Comparison of ENCODE assay signal across 8 cellular contexts in genomic region chr7:36784991-36785940, GRCh38.
DNase-seq lines count a peak whose midpoint lies in the region; ATAC-seq and TF ChIP-seq lines count a peak whose summit lies in the region.

No MANE protein-coding gene starts in this region.

- intact Hi-C loops in left cardiac atrium (cut with DNase I), result no loop called here

- H3K9ac ChIP-seq in DND-41 (ENCODE audit: low read depth, low read length) (peak overlapping the region; percentile 34; the same call in 1 of the 2 replicates), mesenchymal stem cell (ENCODE audit: low read length) (no peak overlapping the region)

- no peaks in the 10 kb centered on the region for H4K20me1 ChIP-seq in DND-41 (ENCODE audit: insufficient read depth, low read length)

- peak overlapping the region; percentile 74 for H2AFZ ChIP-seq in DND-41 (ENCODE audit: low read depth, low read length)
- H2AFZ ChIP-seq in mesenchymal stem cell (ENCODE audit: low read depth, low read length), result no peak overlapping the region

- H3K4me1 ChIP-seq in DND-41 (ENCODE audit: insufficient read depth, low read length) (peaks cover 46% of the 10 kb centered on the region), mesenchymal stem cell (ENCODE audit: control insufficient read depth, insufficient read depth, low read depth, low read length) (no peaks in the 10 kb centered on the region)

- no peak overlapping the region for H4K8ac ChIP-seq in mesenchymal stem cell (ENCODE audit: low read length)

- H3K4me2 ChIP-seq in DND-41 (ENCODE audit: insufficient read depth, low read length) (peak overlapping the region; percentile 50), mesenchymal stem cell (ENCODE audit: low read length, poor library complexity, severe bottlenecking) (no peak overlapping the region)

- H2BK5ac ChIP-seq in mesenchymal stem cell (ENCODE audit: low read depth, low read length, poor library complexity, severe bottlenecking), result no peak overlapping the region

- no peaks in the 10 kb centered on the region for H3K79me1 ChIP-seq in mesenchymal stem cell (replicated peaks; ENCODE audit: low read length, poor library complexity, severe bottlenecking)

- DNase-seq in DND-41 (peak; percentile 90), left cardiac atrium (peak; percentile 41), cerebellar nuclear complex (lab: John Stamatoyannopoulos, UW) (no peak), mesenchymal stem cell (no peak)
- peak; percentile 63 for DNase-seq in activated CD8-positive, alpha-beta memory T cell treated with anti-CD3 and anti-CD28 coated beads, Interleukin-2, amount 50 U/mL, for 4 hours
- DNase-seq in stimulated activated CD8-positive, alpha-beta memory T cell treated with anti-CD3 and anti-CD28 coated beads, Interleukin-15, amount 100 ng/mL, for 1 hour (ENCODE audit: low read depth), result peak; percentile 36

- ATAC-seq in DND-41 (ENCODE audit: insufficient read depth, low read depth) (peak; percentile 99), GM21528 (IDR thresholded peaks at IDR 0.05; ENCODE audit: low FRiP score, unreplicated experiment) (peak; percentile 98), left cardiac atrium (peak; percentile 83 to 92)

- no peak overlapping the region for H3K14ac ChIP-seq in mesenchymal stem cell (ENCODE audit: low read length in 2 of 2)

- peak; percentile 66 for TF ChIP-seq CTCF in DND-41 (IDR thresholded peaks at IDR 0.05; ENCODE audit: borderline replicate concordance, extremely low read depth, low read length, poor library complexity, severe bottlenecking)

- H4K91ac ChIP-seq in mesenchymal stem cell (ENCODE audit: low read length), result no peak overlapping the region

- no peak overlapping the region for H3K18ac ChIP-seq in mesenchymal stem cell (ENCODE audit: low read depth in 1 of 2, low read length in 2 of 2)

- H2AK5ac ChIP-seq in mesenchymal stem cell (ENCODE audit: low read length, severe bottlenecking), result no peak overlapping the region

- peak overlapping the region; percentile 88 for H3K27ac ChIP-seq in DND-41 (ENCODE audit: low read length)
- peak overlapping the region; percentile 69 for H3K27ac ChIP-seq in KOPT-K1 (ENCODE audit: low read depth, low read length, poor library complexity, severe bottlenecking)
- no peak overlapping the region for H3K27ac ChIP-seq in mesenchymal stem cell (ENCODE audit: low read length, poor library complexity, severe bottlenecking)

- H2BK12ac ChIP-seq in mesenchymal stem cell (ENCODE audit: low read length in 2 of 2), result no peak overlapping the region

- H3K9me3 ChIP-seq in DND-41 (ENCODE audit: insufficient read depth, low read length, severe bottlenecking) (no peaks in the 10 kb centered on the region), KOPT-K1 (ENCODE audit: insufficient read depth, low read length, poor library complexity, severe bottlenecking) (no peaks in the 10 kb centered on the region), mesenchymal stem cell (ENCODE audit: control insufficient read depth, low read length) (no peaks in the 10 kb centered on the region)

- H3K23ac ChIP-seq in mesenchymal stem cell (ENCODE audit: low read length in 2 of 2), result no peak overlapping the region

- H2BK120ac ChIP-seq in mesenchymal stem cell (ENCODE audit: low read depth, low read length), result no peak overlapping the region

- peak overlapping the region in 1 of 2 experiments; percentile 26; a peak in 2 of 4 replicates for H3K4me3 ChIP-seq in DND-41 (ENCODE audit: low read depth in 1 of 2, low read length in 2 of 2)
- H3K4me3 ChIP-seq in mesenchymal stem cell (ENCODE audit: insufficient read depth in 1 of 2, low read depth in 1 of 2, low read length in 2 of 2), result no peak overlapping the region

- 73% methylated on average over 11 of the region's 13 CpGs for WGBS in mesenchymal stem cell

- H3K4ac ChIP-seq in mesenchymal stem cell (ENCODE audit: low read depth in 1 of 2, low read length in 2 of 2), result no peak overlapping the region

- H3K27me3 ChIP-seq in DND-41 (ENCODE audit: insufficient read depth, low read length, poor library complexity) (no peaks in the 10 kb centered on the region), mesenchymal stem cell (ENCODE audit: control insufficient read depth in 1 of 2, insufficient read depth in 1 of 2, low read length in 2 of 2) (no peaks in the 10 kb centered on the region)

- H3K36me3 ChIP-seq in DND-41 (ENCODE audit: insufficient read depth, low read length) (no peaks in the 10 kb centered on the region), KOPT-K1 (ENCODE audit: insufficient read depth, low read length) (no peaks in the 10 kb centered on the region), mesenchymal stem cell (ENCODE audit: control insufficient read depth in 1 of 2, insufficient read depth in 2 of 2, low read depth in 1 of 2, low read length in 2 of 2) (no peaks in the 10 kb centered on the region)

- no peaks in the 10 kb centered on the region for H3K79me2 ChIP-seq in DND-41 (ENCODE audit: insufficient read depth, low read length)

- H2BK15ac ChIP-seq in mesenchymal stem cell (ENCODE audit: low read depth, poor library complexity, severe bottlenecking), result no peak overlapping the region

Comparison
In these comparisons a context has a peak if more than half of its experiments do, and no peak if none do; other contexts are left out.
1. DNase-seq: peak in DND-41 (single experiment), activated CD8-positive, alpha-beta memory T cell treated with anti-CD3 and anti-CD28 coated beads, Interleukin-2, amount 50 U/mL, for 4 hours (single experiment), left cardiac atrium (single experiment) and stimulated activated CD8-positive, alpha-beta memory T cell treated with anti-CD3 and anti-CD28 coated beads, Interleukin-15, amount 100 ng/mL, for 1 hour (single experiment); none in cerebellar nuclear complex (0 of 2) and mesenchymal stem cell (single experiment).
2. Peak in every context shown above with its lines, with median percentiles within 50 percentile points of each other: ATAC-seq.